9 cellular contexts compared by ENCODE assay signal in the genomic region with DNA sequence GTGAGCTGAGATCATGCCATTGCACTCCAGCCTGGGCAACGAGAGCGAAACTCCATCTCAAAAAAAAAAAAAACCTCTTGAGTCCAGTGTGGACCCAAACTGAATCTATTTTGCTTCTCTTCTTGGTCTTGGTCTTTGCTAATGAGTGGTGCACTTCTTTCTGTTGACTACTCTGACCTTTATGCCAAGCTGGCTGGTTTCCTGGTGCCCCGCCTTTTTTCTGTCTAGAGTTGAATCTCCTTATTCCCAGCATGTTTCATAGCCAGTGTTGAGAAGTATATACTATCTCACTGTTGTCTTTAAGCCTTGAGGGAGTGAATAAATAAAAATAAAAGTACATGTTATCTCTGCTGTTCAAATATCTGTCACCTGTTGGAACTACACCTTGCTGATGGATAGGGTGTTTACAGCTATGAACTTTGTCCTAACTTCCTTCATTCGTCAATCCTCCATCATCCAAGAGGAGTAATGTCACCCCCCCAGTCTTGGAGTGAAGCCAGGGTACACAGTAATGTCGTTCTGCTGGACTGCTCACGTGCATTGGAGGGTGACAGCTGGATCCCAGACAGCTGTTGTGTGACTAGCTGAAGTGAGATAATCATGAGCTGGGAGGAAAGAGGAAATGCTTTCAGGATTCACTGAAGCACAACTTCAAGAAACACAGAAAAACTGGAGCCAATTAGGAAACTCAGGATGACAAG.
DNase-seq lines count a peak whose midpoint lies in the region; ATAC-seq and TF ChIP-seq lines count a peak whose summit lies in the region.
"Had no signal": no experiment of that assay in that cellular context is flagged by ENCODE, and none has a peak within 500 bp of the region (broad histone marks: within the 10 kb centered on the region; RNA-seq: fewer than 3 reads in every experiment).

No MANE protein-coding gene starts in this region.

- peak overlapping the region; percentile 11 for H3K9ac ChIP-seq in adipocyte (ENCODE audit: low read length)

- H3K27ac ChIP-seq in left lung (no peak overlapping the region), coronary artery (no peak overlapping the region)

- DNase-seq in COR-L47 (lab: John Stamatoyannopoulos, UW) (peak; percentile 82), Kasumi-1 (lab: John Stamatoyannopoulos, UW) (peak; percentile 9 to 29), adipocyte (ENCODE audit: low read depth) (peak; percentile 56), left lung (peak in 1 of 2 donors; percentile 36), coronary artery (ENCODE audit: low spot score) (no peak)
- DNase-seq: activated CD4-positive, alpha-beta T cell treated with anti-CD3 and anti-CD28 coated beads for 4 hours had no signal

- H3K27me3 ChIP-seq in adipocyte (replicated peaks; ENCODE audit: control insufficient read depth, insufficient read depth, low read length) (no peaks in the 10 kb centered on the region), left lung (no peaks in the 10 kb centered on the region)

- H3K36me3 ChIP-seq in adipocyte (ENCODE audit: control insufficient read depth, insufficient read depth, low read length, severe bottlenecking) (no peaks in the 10 kb centered on the region), left lung (no peaks in the 10 kb centered on the region)

- TF ChIP-seq CTCF in left lung (IDR thresholded peaks at IDR 0.05) (no peak), coronary artery (IDR thresholded peaks at IDR 0.05) (no peak)

- H3K4me3 ChIP-seq in adipocyte (ENCODE audit: low read length) (peak overlapping the region; percentile 42), left lung (no peak overlapping the region), coronary artery (no peak overlapping the region)

- ATAC-seq in left lung (peak; percentile 50), HG03135 (IDR thresholded peaks at IDR 0.05; ENCODE audit: unreplicated experiment) (no peak), GM21447 (IDR thresholded peaks at IDR 0.05; ENCODE audit: unreplicated experiment) (no peak), GM19397 (IDR thresholded peaks at IDR 0.05; ENCODE audit: unreplicated experiment) (no peak)

- peaks cover 16% of the 10 kb centered on the region for H3K4me1 ChIP-seq in adipocyte (ENCODE audit: control insufficient read depth, insufficient read depth, low read length)
- H3K4me1 ChIP-seq in left lung, result no peaks in the 10 kb centered on the region

- no peaks in the 10 kb centered on the region for H3K9me3 ChIP-seq in adipocyte (ENCODE audit: control insufficient read depth, low read length)
- peaks cover 0 to 2% of the 10 kb centered on the region in 2 donors for H3K9me3 ChIP-seq in left lung

- intact Hi-C loops in left lung (cut with DNase I), result no loop called here
